17 cellular contexts compared by ENCODE assay signal in the genomic region with DNA sequence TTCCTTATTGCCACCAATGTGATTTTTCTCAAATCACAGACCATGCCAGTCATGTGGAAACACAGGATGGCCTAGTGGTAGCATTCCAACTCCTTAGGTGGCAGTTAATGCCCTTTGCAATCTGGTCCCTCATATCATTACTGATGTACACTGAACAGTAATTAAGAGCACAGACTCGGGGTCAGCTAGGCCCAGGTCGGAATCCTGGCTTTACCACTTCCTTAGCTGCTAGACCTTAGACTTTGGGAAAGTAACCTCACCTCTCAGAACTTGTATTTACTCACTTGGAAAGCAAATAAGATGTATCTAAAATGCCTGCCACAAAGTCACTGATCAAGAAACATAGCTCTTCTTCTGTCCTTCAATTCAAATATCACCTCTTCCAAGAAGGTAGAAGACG.
"Had no signal": no experiment of that assay in that cellular context is flagged by ENCODE, and none has a peak within 500 bp of the region (broad histone marks: within the 10 kb centered on the region; RNA-seq: fewer than 3 reads in every experiment).

No MANE protein-coding gene starts in this region.

- DNase-seq: activated CD4-positive, CD25-positive, alpha-beta regulatory T cell treated with anti-CD3 and anti-CD28 coated beads, Interleukin-2, amount 50 U/mL, for 72 hours; activated naive CD4-positive, alpha-beta T cell treated with anti-CD3 and anti-CD28 coated beads for 36 hours; activated T-cell treated with anti-CD3 and anti-CD28 coated beads for 4 hours; esophagus squamous epithelium; left ventricle myocardium superior; mesenchymal stem cell; sigmoid colon; stimulated activated CD4-positive, alpha-beta T cell treated with anti-CD3 and anti-CD28 coated beads, Interleukin-1b, Interleukin-23, amount 100 ng/mL, for 48 hours; stomach; testis had no signal

- H2AFZ ChIP-seq: hepatocyte had no signal

- FAIRE-seq: astrocyte, bronchial epithelial cell, keratinocyte, urothelium cell line had no signal

- H3K4me3 Mint-ChIP-seq: activated naive CD4-positive, alpha-beta T cell treated with anti-CD3 and anti-CD28 coated beads for 36 hours; neural crest cell; T-helper 2 cell treated with Interferon-gamma antibody and Interleukin-4, amounts not matched to agents 5 μg/mL and 100 μg/mL, for 36 hours had no signal

- H3K4me3 ChIP-seq: esophagus squamous epithelium, hepatocyte, sigmoid colon, stomach, testis had no signal

- H3K4me2 ChIP-seq: hepatocyte had no signal

- H3K27ac ChIP-seq: esophagus squamous epithelium, hepatocyte, sigmoid colon, stomach, testis had no signal

- H3K36me3 ChIP-seq: esophagus squamous epithelium, sigmoid colon, stomach had no signal

- H3K9me3 ChIP-seq: esophagus squamous epithelium, sigmoid colon, stomach, testis had no signal

- ATAC-seq: left ventricle myocardium superior had no signal

- H3K9me3 Mint-ChIP-seq: activated naive CD4-positive, alpha-beta T cell treated with anti-CD3 and anti-CD28 coated beads for 36 hours; neural crest cell; T-helper 2 cell treated with Interferon-gamma antibody and Interleukin-4, amounts not matched to agents 5 μg/mL and 100 μg/mL, for 36 hours had no signal

- H3K27ac Mint-ChIP-seq: activated naive CD4-positive, alpha-beta T cell treated with anti-CD3 and anti-CD28 coated beads for 36 hours; T-helper 2 cell treated with Interferon-gamma antibody and Interleukin-4, amounts not matched to agents 5 μg/mL and 100 μg/mL, for 36 hours had no signal

- H3K27me3 ChIP-seq: esophagus squamous epithelium, hepatocyte, sigmoid colon, stomach, testis had no signal

- H3K4me1 ChIP-seq: testis had no signal
